7 cellular contexts compared by ENCODE assay signal in genomic region chr20:50146732-50147662, GRCh38. TPM values are rescaled to one million over a fixed set of nuclear protein-coding genes. Genes with fewer than 3 reads are reported as not detected.
A peak's percentile ranks its signal among the peaks of the same experiment; 100 is the strongest.
DNase-seq lines count a peak whose midpoint lies in the region; ATAC-seq and TF ChIP-seq lines count a peak whose summit lies in the region.

No MANE protein-coding gene starts in this region.

- peak overlapping the region; percentile 72 for H3K4me3 Mint-ChIP-seq in activated CD4-positive, alpha-beta T cell treated with anti-CD3 and anti-CD28 coated beads, Interleukin-2, amount 10 ng/mL, durations not matched to agents 7 days and 5 days
- H3K4me3 Mint-ChIP-seq in nephron progenitor cell = no peak overlapping the region

- DNase-seq in activated CD4-positive, alpha-beta T cell treated with anti-CD3 and anti-CD28 coated beads, Interleukin-2, amount 10 ng/mL, durations not matched to agents 7 days and 5 days = peak; percentile 88
- no peak for DNase-seq in nephron progenitor cell
- DNase-seq in NCI-H82 (lab: John Stamatoyannopoulos, UW) = no peak

- no peaks in the 10 kb centered on the region for H3K27me3 Mint-ChIP-seq in activated CD4-positive, alpha-beta T cell treated with anti-CD3 and anti-CD28 coated beads, Interleukin-2, amount 10 ng/mL, durations not matched to agents 7 days and 5 days
- no peaks in the 10 kb centered on the region for H3K27me3 Mint-ChIP-seq in nephron progenitor cell (ENCODE audit: low read depth, poor library complexity)

- no peak for TF ChIP-seq CTCF in nephron progenitor cell (IDR thresholded peaks at IDR 0.05)

- no peaks in the 10 kb centered on the region for H3K9me3 ChIP-seq in HUES64 (ENCODE audit: insufficient read depth, low read depth, low read length)
- H3K9me3 ChIP-seq in ectodermal cell (ENCODE audit: control insufficient read depth, low read length) = no peaks in the 10 kb centered on the region

- peak; percentile 80 for ATAC-seq in GM19372 (IDR thresholded peaks at IDR 0.05; ENCODE audit: low read depth, unreplicated experiment)

- H3K9me3 Mint-ChIP-seq in activated CD4-positive, alpha-beta T cell treated with anti-CD3 and anti-CD28 coated beads, Interleukin-2, amount 10 ng/mL, durations not matched to agents 7 days and 5 days = no peaks in the 10 kb centered on the region
- no peaks in the 10 kb centered on the region for H3K9me3 Mint-ChIP-seq in nephron progenitor cell

- WGBS in HUES64 = 64% methylated on average over 17 of the region's 17 CpGs
- WGBS in ectodermal cell, 2 experiments = 66 to 67% methylated on average over 17 of the region's 17 CpGs

- H3K9ac ChIP-seq in HUES64 (ENCODE audit: low read depth, low read length) = no peak overlapping the region

- H3K27ac ChIP-seq in HUES64 (ENCODE audit: low read depth, low read length) (peak overlapping the region; percentile 56; the same call in 1 of the 2 replicates), ectodermal cell (ENCODE audit: insufficient read depth, low read depth, low read length, poor library complexity, severe bottlenecking) (peak overlapping the region; percentile 50), temporal lobe (ENCODE audit: low read depth, low read length) (peak overlapping the region; percentile 7)

- H3K4me1 ChIP-seq in HUES64 (ENCODE audit: insufficient read depth, low read length) (peaks cover 20% of the 10 kb centered on the region), ectodermal cell (ENCODE audit: control insufficient read depth, insufficient read depth, low read length) (peaks cover 16% of the 10 kb centered on the region)

- POLR2A ChIA-PET in activated CD4-positive, alpha-beta T cell treated with anti-CD3 and anti-CD28 coated beads, Interleukin-2, amount 10 ng/mL, durations not matched to agents 7 days and 5 days (lab: Charles Lee) = interaction anchor here (0.6 kb wide), 1 partner anchor 21 kb away, joined by 3 read pairs; no protein-coding TSS in a partner anchor

- no peak overlapping the region for H3K4me3 ChIP-seq in HUES64 (ENCODE audit: low read length)
- H3K4me3 ChIP-seq in ectodermal cell (ENCODE audit: insufficient read depth, low read depth, low read length) = no peak overlapping the region

- peak overlapping the region; percentile 98 for H3K27ac Mint-ChIP-seq in activated CD4-positive, alpha-beta T cell treated with anti-CD3 and anti-CD28 coated beads, Interleukin-2, amount 10 ng/mL, durations not matched to agents 7 days and 5 days
- H3K27ac Mint-ChIP-seq in nephron progenitor cell = peak overlapping the region; percentile 83

- CTCF ChIA-PET in activated CD4-positive, alpha-beta T cell treated with anti-CD3 and anti-CD28 coated beads, Interleukin-2, amount 10 ng/mL, durations not matched to agents 7 days and 5 days (lab: Charles Lee) = interaction anchor here (1.0 to 1.8 kb wide), 8 partner anchors 8 to 337 kb away, joined by 3 to 8 read pairs (median 5); no protein-coding TSS in a partner anchor

- H3K4me1 Mint-ChIP-seq in activated CD4-positive, alpha-beta T cell treated with anti-CD3 and anti-CD28 coated beads, Interleukin-2, amount 10 ng/mL, durations not matched to agents 7 days and 5 days = peaks cover 75% of the 10 kb centered on the region
- peaks cover 49% of the 10 kb centered on the region for H3K4me1 Mint-ChIP-seq in nephron progenitor cell

- H3K27me3 ChIP-seq in HUES64 (ENCODE audit: insufficient read depth, low read length) (no peaks in the 10 kb centered on the region), ectodermal cell (ENCODE audit: control insufficient read depth, insufficient read depth, low read length, poor library complexity, severe bottlenecking) (no peaks in the 10 kb centered on the region)

- peaks cover 47% of the 10 kb centered on the region for H3K36me3 Mint-ChIP-seq in activated CD4-positive, alpha-beta T cell treated with anti-CD3 and anti-CD28 coated beads, Interleukin-2, amount 10 ng/mL, durations not matched to agents 7 days and 5 days (ENCODE audit: low read depth)
- peaks cover 17% of the 10 kb centered on the region for H3K36me3 Mint-ChIP-seq in nephron progenitor cell (ENCODE audit: low read depth)

- H3K36me3 ChIP-seq in HUES64 (ENCODE audit: insufficient read depth, low read length) (peaks cover 21% of the 10 kb centered on the region), ectodermal cell (ENCODE audit: control insufficient read depth, insufficient read depth, low read length) (peaks cover 13% of the 10 kb centered on the region)

RNA-seq across cellular contexts. Expression of gene PEDS1, which starts 6.5 kb away (rescaled TPM):
- polyA plus RNA-seq in HUES64 (2013, experiment 1 of 2) = 27.6 TPM
- polyA plus RNA-seq in HUES64 (2013, experiment 2 of 2) = 33.6 TPM
- total RNA-seq in activated CD4-positive, alpha-beta T cell treated with anti-CD3 and anti-CD28 coated beads, Interleukin-2, amount 10 ng/mL, durations not matched to agents 7 days and 5 days = 10 to 100 TPM; 27.9 to 31.3 TPM
- 31.3 TPM for polyA plus RNA-seq in ectodermal cell (2013, experiment 1 of 4)
- polyA plus RNA-seq in ectodermal cell (2013, experiment 2 of 4) = 26.5 TPM
- 23.0 TPM for polyA plus RNA-seq in ectodermal cell (2013, experiment 3 of 4)
- 24.4 TPM for polyA plus RNA-seq in ectodermal cell (2013, experiment 4 of 4)
- 6.6 TPM for total RNA-seq in temporal lobe

RNA-seq across cellular contexts. Expression of gene UBE2V1, which starts 34.0 kb away (rescaled TPM):
- polyA plus RNA-seq in HUES64 (2013, experiment 1 of 2) = 138 TPM
- polyA plus RNA-seq in HUES64 (2013, experiment 2 of 2) = 169 TPM
- total RNA-seq in activated CD4-positive, alpha-beta T cell treated with anti-CD3 and anti-CD28 coated beads, Interleukin-2, amount 10 ng/mL, durations not matched to agents 7 days and 5 days = 100 to 1,000 TPM; 111 to 144 TPM
- polyA plus RNA-seq in ectodermal cell (2013, experiment 1 of 4) = 257 TPM
- 228 TPM for polyA plus RNA-seq in ectodermal cell (2013, experiment 2 of 4)
- polyA plus RNA-seq in ectodermal cell (2013, experiment 3 of 4) = 169 TPM
- 196 TPM for polyA plus RNA-seq in ectodermal cell (2013, experiment 4 of 4)
- 38.4 TPM for total RNA-seq in temporal lobe

RNA-seq across cellular contexts. Expression of gene CEBPB, which starts 43.6 kb away (rescaled TPM):
- polyA plus RNA-seq in HUES64 (2013, experiment 1 of 2) = 8.9 TPM
- polyA plus RNA-seq in HUES64 (2013, experiment 2 of 2) = 9.2 TPM
- total RNA-seq in activated CD4-positive, alpha-beta T cell treated with anti-CD3 and anti-CD28 coated beads, Interleukin-2, amount 10 ng/mL, durations not matched to agents 7 days and 5 days = 10 to 100 TPM; 17.9 to 24.1 TPM
- polyA plus RNA-seq in ectodermal cell (2013, experiment 1 of 4) = 1.9 TPM
- polyA plus RNA-seq in ectodermal cell (2013, experiment 2 of 4) = 1.6 TPM
- polyA plus RNA-seq in ectodermal cell (2013, experiment 3 of 4) = 2.4 TPM
- polyA plus RNA-seq in ectodermal cell (2013, experiment 4 of 4) = 2.7 TPM
- 2.0 TPM for total RNA-seq in temporal lobe
